Comparison of ENCODE assay signal across 8 cellular contexts in genomic region chr21:25881524-25882376, GRCh38.
DNase-seq lines count a peak whose midpoint lies in the region; ATAC-seq and TF ChIP-seq lines count a peak whose summit lies in the region.

No MANE protein-coding gene starts in this region.

- intact Hi-C loops in left ventricle myocardium superior (cut with micrococcal nuclease) (loop anchor here (5.0 kb wide), 1 partner anchor 841 kb away; no protein-coding TSS in a partner anchor), sigmoid colon (cut with DNase I) (loop anchor here (1.0 to 2.0 kb wide), 2 partner anchors 289 to 835 kb away; partner anchors contain the start of gene APP)

- no peak overlapping the region for H3K27ac ChIP-seq in sigmoid colon

- WGBS in sigmoid colon, 2 donors, result 56 to 64% methylated on average over 17 of the region's 17 CpGs

- TF ChIP-seq EP300 in sigmoid colon (IDR thresholded peaks at IDR 0.05), result no peak

- H3K36me3 ChIP-seq in adipocyte (ENCODE audit: control insufficient read depth, insufficient read depth, low read length, severe bottlenecking) (peaks cover 12% of the 10 kb centered on the region), sigmoid colon (peaks cover 0 to 15% (median 3%) of the 10 kb centered on the region in 4 donors)

- no peak for TF ChIP-seq POLR2A in sigmoid colon (IDR thresholded peaks at IDR 0.05)

- H3K9me3 ChIP-seq in adipocyte (ENCODE audit: control insufficient read depth, low read length) (no peaks in the 10 kb centered on the region), sigmoid colon (no peaks in the 10 kb centered on the region)

- peaks cover 7% of the 10 kb centered on the region for H3K4me1 ChIP-seq in adipocyte (ENCODE audit: control insufficient read depth, insufficient read depth, low read length)
- H3K4me1 ChIP-seq in sigmoid colon, result no peaks in the 10 kb centered on the region

- no peaks in the 10 kb centered on the region for H3K27me3 ChIP-seq in adipocyte (replicated peaks; ENCODE audit: control insufficient read depth, insufficient read depth, low read length)
- H3K27me3 ChIP-seq in sigmoid colon, result no peaks in the 10 kb centered on the region

- peak; percentile 64 to 96 (median 82) for TF ChIP-seq CTCF in sigmoid colon (IDR thresholded peaks at IDR 0.05)

- H3K4me3 ChIP-seq in adipocyte (ENCODE audit: low read length), result no peak overlapping the region
- H3K4me3 ChIP-seq in sigmoid colon, result no peak overlapping the region

- H3K9ac ChIP-seq in adipocyte (ENCODE audit: low read length), result no peak overlapping the region

- DNase-seq in DMS79 treated with DMSO at 0.1 percent for 48 hours (lab: John Stamatoyannopoulos, UW) (peak; percentile 41), DMS79 (lab: John Stamatoyannopoulos, UW) (no peak), HCEC 1CT (peak; percentile 42), LoVo (ENCODE audit: low spot score) (peak; percentile 36), SW 1271 (lab: John Stamatoyannopoulos, UW) (peak; percentile 3 to 37), adipocyte (ENCODE audit: low read depth) (peak; percentile 82), left ventricle myocardium superior (peak; percentile 77), sigmoid colon (peak; percentile 83)

- ATAC-seq in left ventricle myocardium superior, result peak; percentile 81
